Comparison of ENCODE assay signal across 15 cellular contexts in the genomic region with DNA sequence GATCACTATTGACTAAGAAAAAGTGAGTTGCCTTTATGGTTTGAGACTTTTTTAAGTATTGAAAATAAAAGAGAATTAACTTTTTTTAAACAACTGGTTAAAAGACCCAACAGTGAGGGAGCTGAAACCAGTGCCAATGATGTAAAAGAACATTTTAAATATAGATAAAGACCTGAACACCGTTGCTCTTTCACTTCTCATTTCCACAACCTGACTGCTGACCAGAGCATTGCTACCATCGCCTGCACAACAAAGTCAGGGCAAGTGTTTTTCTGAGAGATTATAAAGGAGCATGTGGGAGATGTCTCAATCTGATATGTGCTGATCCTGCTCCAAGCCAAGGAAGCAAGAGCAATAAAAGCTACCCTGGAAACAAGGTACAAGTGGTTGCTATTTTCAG. TPM values are rescaled to one million over a fixed set of nuclear protein-coding genes. Genes with fewer than 3 reads are reported as not detected.
DNase-seq lines count a peak whose midpoint lies in the region; ATAC-seq, FAIRE-seq and TF ChIP-seq lines count a peak whose summit lies in the region.
"Had no signal": no experiment of that assay in that cellular context is flagged by ENCODE, and none has a peak within 500 bp of the region (broad histone marks: within the 10 kb centered on the region; RNA-seq: fewer than 3 reads in every experiment).

No MANE protein-coding gene starts in this region.

- H3K4me3 ChIP-seq in OCI-LY7 (ENCODE audit: low read depth, low read length, poor library complexity, severe bottlenecking), result peak overlapping the region; percentile 56
- H3K4me3 ChIP-seq: SJCRH30 had no signal

- peak overlapping the region; percentile 86 for H3K4me2 ChIP-seq in OCI-LY7 (ENCODE audit: low read length)

- H3K27ac ChIP-seq in OCI-LY7 (ENCODE audit: low read depth, low read length, poor library complexity, severe bottlenecking), result peak overlapping the region; percentile 84
- H3K27ac ChIP-seq: brain microvascular endothelial cell, SJCRH30 had no signal

- no peak for TF ChIP-seq CTCF in GM20000 (IDR thresholded peaks at IDR 0.05; ENCODE audit: extremely low read depth, missing control alignments)
- no peak for TF ChIP-seq CTCF in OCI-LY7 (conservative IDR thresholded peaks at IDR 0.05; ENCODE audit: low read length)
- TF ChIP-seq CTCF in D721Med (IDR thresholded peaks at IDR 0.05; ENCODE audit: insufficient read depth, missing control alignments), result no peak

- H3K9me2 ChIP-seq in OCI-LY7 (ENCODE audit: insufficient read depth, low read length), result no peaks in the 10 kb centered on the region

- H3K79me2 ChIP-seq in OCI-LY7 (ENCODE audit: insufficient read depth, low read depth, low read length), result no peaks in the 10 kb centered on the region

- intact Hi-C loops in OCI-LY7 (cut with micrococcal nuclease; ENCODE audit: unreplicated experiment), result loop anchor here (1.0 to 5.0 kb wide), 2 partner anchors 35 to 680 kb away; partner anchors contain the start of genes DOCK4, IMMP2L and ZNF277

- POLR2A ChIA-PET in OCI-LY7 (lab: Charles Lee), result interaction anchor here (0.6 to 4.3 kb wide), 19 partner anchors 12 to 1608 kb away, joined by 3 to 29 read pairs (median 5); partner anchors contain the start of gene IMMP2L

- no TSS peak for BruUV-seq in OCI-LY7 (replicated peaks; lab: Mats Ljungman, UMichigan)

- peaks cover 59% of the 10 kb centered on the region for H3K4me1 ChIP-seq in OCI-LY7 (ENCODE audit: insufficient read depth, low read length, poor library complexity, severe bottlenecking)

- H3K36me3 ChIP-seq in OCI-LY7 (ENCODE audit: insufficient read depth, low read length), result no peaks in the 10 kb centered on the region
- H3K36me3 ChIP-seq: brain microvascular endothelial cell, SJCRH30 had no signal

- H3K9me3 ChIP-seq in OCI-LY7 (ENCODE audit: low read length), result no peaks in the 10 kb centered on the region
- H3K9me3 ChIP-seq: SJCRH30 had no signal

- no peak for FAIRE-seq in D721Med (lab: Jason Lieb, UNC)

- DNase-seq in GM20000 (ENCODE audit: low spot score), result peak; percentile 34
- peak; percentile 68 for DNase-seq in OCI-LY7 (ENCODE audit: low spot score)
- no peak for DNase-seq in mesenteric fat pad (ENCODE audit: low spot score)
- DNase-seq in NCI-H446 (lab: John Stamatoyannopoulos, UW), result no peak
- DNase-seq in D721Med (ENCODE audit: insufficient read length, low spot score), result no peak
- no peak for DNase-seq in NCI-H1417 treated with DMSO at 0.1 percent for 48 hours (lab: John Stamatoyannopoulos, UW)
- DNase-seq: activated CD8-positive, alpha-beta T cell treated with anti-CD3 and anti-CD28 coated beads, Interleukin-2, amount 10 ng/mL, durations not matched to agents 7 days and 5 days; brain microvascular endothelial cell; CD4-positive, CD25-positive, alpha-beta regulatory T cell; GOT3; left ventricle myocardium superior; retina; SJCRH30 had no signal

- H4K20me1 ChIP-seq in OCI-LY7 (ENCODE audit: insufficient read depth, low read length), result no peaks in the 10 kb centered on the region

- peak overlapping the region; percentile 62; the same call in 1 of the 2 replicates for H2AFZ ChIP-seq in OCI-LY7 (ENCODE audit: low read length)

- ATAC-seq in GM18502 (IDR thresholded peaks at IDR 0.05; ENCODE audit: poor library complexity, unreplicated experiment) (peak; percentile 86), HG03045 (IDR thresholded peaks at IDR 0.05; ENCODE audit: unreplicated experiment) (peak; percentile 88)
- ATAC-seq: left ventricle myocardium superior had no signal

- CTCF ChIA-PET in OCI-LY7 (lab: Charles Lee; ENCODE audit: unreplicated experiment), result no interaction called here

RNA-seq across cellular contexts. Expression of gene IMMP2L, which starts 34.7 kb away (rescaled TPM):
- 8.0 and 29.3 TPM in 2 replicates for total RNA-seq in OCI-LY7 (2014; rRNA removed; shearing (Covaris generic))
- total RNA-seq in OCI-LY7 (2022), result 23.8 and 25.4 TPM in 2 replicates
- 35.5 TPM for total RNA-seq in mesenteric fat pad

Comparison
In these comparisons a context has a peak if more than half of its experiments do, and no peak if none do; other contexts are left out.
1. DNase-seq: peak in GM20000 (single experiment) and OCI-LY7 (single experiment); none in mesenteric fat pad (single experiment), NCI-H446 (0 of 2), D721Med (single experiment) and NCI-H1417 treated with DMSO at 0.1 percent for 48 hours (single experiment).